ENCODE assay signal across 8 cellular contexts in the genomic region with DNA sequence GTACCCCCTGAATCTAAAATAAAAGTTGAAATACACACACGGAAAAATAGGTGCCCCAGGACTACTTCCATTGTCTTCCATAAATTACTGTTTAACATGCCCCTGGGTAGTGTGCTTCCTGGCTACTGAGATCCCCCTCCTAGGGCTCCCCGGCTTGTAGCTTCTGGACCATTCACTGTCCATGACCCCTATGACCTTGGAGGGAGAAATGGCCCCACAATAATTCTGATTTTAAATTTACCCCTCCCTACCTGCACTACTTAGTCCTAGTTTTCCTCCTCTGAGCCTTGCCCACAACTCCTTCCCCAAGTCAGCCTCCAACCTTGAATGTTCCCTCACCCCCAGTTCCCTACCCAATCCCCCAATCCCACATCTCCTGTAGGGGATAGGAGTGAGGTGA. TPM values are rescaled to one million over a fixed set of nuclear protein-coding genes. Genes with fewer than 3 reads are reported as not detected.
DNase-seq lines count a peak whose midpoint lies in the region; ATAC-seq and TF ChIP-seq lines count a peak whose summit lies in the region.

No MANE protein-coding gene starts in this region.

- no peaks in the 10 kb centered on the region for H3K36me3 ChIP-seq in naive thymus-derived CD4-positive, alpha-beta T cell (ENCODE audit: control insufficient read depth in 2 of 3, insufficient read depth in 3 of 3, low read length in 3 of 3)
- H3K36me3 ChIP-seq in upper lobe of left lung: no peaks in the 10 kb centered on the region

- no peaks in the 10 kb centered on the region for H3K9me3 ChIP-seq in naive thymus-derived CD4-positive, alpha-beta T cell (ENCODE audit: control insufficient read depth in 2 of 3, low read length in 3 of 3)
- H3K9me3 ChIP-seq in upper lobe of left lung: no peaks in the 10 kb centered on the region

- intact Hi-C loops in naive thymus-derived CD4-positive, alpha-beta T cell (cut with micrococcal nuclease): loop anchor here (2.0 to 5.0 kb wide), 3 partner anchors 65 to 175 kb away; a partner anchor contains a TSS

- H3K36me3 Mint-ChIP-seq in activated naive CD4-positive, alpha-beta T cell treated with anti-CD3 and anti-CD28 coated beads, Interleukin-2, amount 50 U/mL, for 24 hours: no peaks in the 10 kb centered on the region
- H3K36me3 Mint-ChIP-seq in activated naive CD4-positive, alpha-beta T cell treated with anti-CD3 and anti-CD28 coated beads, Interleukin-2, amount 50 U/mL, for 72 hours: peaks cover 0 to 5% of the 10 kb centered on the region in 2 donors
- H3K36me3 Mint-ChIP-seq in naive thymus-derived CD4-positive, alpha-beta T cell: no peaks in the 10 kb centered on the region

- 18% methylated on average over 2 of the region's 2 CpGs for WGBS in upper lobe of left lung, 2 donors

- H3K27me3 ChIP-seq in naive thymus-derived CD4-positive, alpha-beta T cell (ENCODE audit: control insufficient read depth in 2 of 2, insufficient read depth in 2 of 2, low read length in 2 of 2): no peaks in the 10 kb centered on the region
- no peaks in the 10 kb centered on the region for H3K27me3 ChIP-seq in upper lobe of left lung

- CTCF ChIA-PET in naive thymus-derived CD4-positive, alpha-beta T cell (lab: Charles Lee): interaction anchor here (0.6 to 7.3 kb wide), 30 partner anchors 9 to 313 kb away, joined by 3 to 134 read pairs (median 10); a partner anchor contains a TSS

- H3K9me3 Mint-ChIP-seq in activated naive CD4-positive, alpha-beta T cell treated with anti-CD3 and anti-CD28 coated beads, Interleukin-2, amount 50 U/mL, for 24 hours: no peaks in the 10 kb centered on the region
- H3K9me3 Mint-ChIP-seq in activated naive CD4-positive, alpha-beta T cell treated with anti-CD3 and anti-CD28 coated beads, Interleukin-2, amount 50 U/mL, for 72 hours: no peaks in the 10 kb centered on the region
- H3K9me3 Mint-ChIP-seq in naive thymus-derived CD4-positive, alpha-beta T cell: no peaks in the 10 kb centered on the region

- no peak for TF ChIP-seq CTCF in upper lobe of left lung (IDR thresholded peaks at IDR 0.05)

- POLR2A ChIA-PET in naive thymus-derived CD4-positive, alpha-beta T cell (lab: Charles Lee): interaction anchor here (0.6 to 9.0 kb wide), 20 partner anchors 9 to 107 kb away, joined by 3 to 291 read pairs (median 8); a partner anchor contains a TSS

- H3K27ac Mint-ChIP-seq in activated naive CD4-positive, alpha-beta T cell treated with anti-CD3 and anti-CD28 coated beads, Interleukin-2, amount 50 U/mL, for 24 hours: peak overlapping the region; percentile 74
- H3K27ac Mint-ChIP-seq in activated naive CD4-positive, alpha-beta T cell treated with anti-CD3 and anti-CD28 coated beads, Interleukin-2, amount 50 U/mL, for 72 hours: peak overlapping the region in 1 of 2 donors; percentile 74
- peak overlapping the region; percentile 57 to 100 (median 99) for H3K27ac Mint-ChIP-seq in naive thymus-derived CD4-positive, alpha-beta T cell

- DNase-seq in activated naive CD4-positive, alpha-beta T cell treated with anti-CD3 and anti-CD28 coated beads, Interleukin-2, amount 50 U/mL, for 72 hours (ENCODE audit: low spot score in 2 of 2): no peak
- DNase-seq in caudate nucleus (lab: John Stamatoyannopoulos, UW): no peak
- no peak for DNase-seq in naive thymus-derived CD4-positive, alpha-beta T cell
- no peak for DNase-seq in upper lobe of left lung
- DNase-seq in AG20443 (ENCODE audit: low spot score): no peak
- DNase-seq in nucleus accumbens (lab: John Stamatoyannopoulos, UW): no peak

- no peak for TF ChIP-seq EP300 in upper lobe of left lung (IDR thresholded peaks at IDR 0.05)

- peaks cover 69% of the 10 kb centered on the region for H3K4me1 Mint-ChIP-seq in activated naive CD4-positive, alpha-beta T cell treated with anti-CD3 and anti-CD28 coated beads, Interleukin-2, amount 50 U/mL, for 24 hours
- H3K4me1 Mint-ChIP-seq in naive thymus-derived CD4-positive, alpha-beta T cell: peaks cover 50 to 73% (median 63%) of the 10 kb centered on the region in 7 donors

- H3K4me3 Mint-ChIP-seq in activated naive CD4-positive, alpha-beta T cell treated with anti-CD3 and anti-CD28 coated beads, Interleukin-2, amount 50 U/mL, for 24 hours: peak overlapping the region; percentile 26
- peak overlapping the region in 9 of 10 donors; percentile 11 to 88 (median 75) for H3K4me3 Mint-ChIP-seq in naive thymus-derived CD4-positive, alpha-beta T cell

- no peak for ATAC-seq in activated naive CD4-positive, alpha-beta T cell treated with anti-CD3 and anti-CD28 coated beads, Interleukin-2, amount 50 U/mL, for 72 hours
- ATAC-seq in naive thymus-derived CD4-positive, alpha-beta T cell: no peak
- ATAC-seq in upper lobe of left lung (ENCODE audit: low FRiP score in 2 of 2) (no peak), HG03439 (IDR thresholded peaks at IDR 0.05; ENCODE audit: unreplicated experiment) (no peak)

- TF ChIP-seq POLR2A in upper lobe of left lung (IDR thresholded peaks at IDR 0.05): no peak

- peaks cover 63 to 64% of the 10 kb centered on the region in 2 donors for H3K4me1 ChIP-seq in naive thymus-derived CD4-positive, alpha-beta T cell (ENCODE audit: control insufficient read depth in 2 of 2, insufficient read depth in 2 of 2, low read length in 2 of 2)
- peaks cover 64 to 72% (median 65%) of the 10 kb centered on the region in 4 donors for H3K4me1 ChIP-seq in upper lobe of left lung

- peak overlapping the region; percentile 83 for H3K27ac ChIP-seq in caudate nucleus (ENCODE audit: low read depth, low read length)
- H3K27ac ChIP-seq in naive thymus-derived CD4-positive, alpha-beta T cell (ENCODE audit: low read depth, low read length): peak overlapping the region; percentile 66
- H3K27ac ChIP-seq in upper lobe of left lung: peak overlapping the region; percentile 91 to 97 (median 93)

- H3K4me3 ChIP-seq in naive thymus-derived CD4-positive, alpha-beta T cell (ENCODE audit: low read length): no peak overlapping the region
- H3K4me3 ChIP-seq in upper lobe of left lung: no peak overlapping the region

- H3K27me3 Mint-ChIP-seq in activated naive CD4-positive, alpha-beta T cell treated with anti-CD3 and anti-CD28 coated beads, Interleukin-2, amount 50 U/mL, for 24 hours: no peaks in the 10 kb centered on the region
- H3K27me3 Mint-ChIP-seq in naive thymus-derived CD4-positive, alpha-beta T cell: peaks cover 0 to 6% (median 0%) of the 10 kb centered on the region in 5 donors

RNA-seq across cellular contexts. Expression of a gene that starts 9.6 kb away (rescaled TPM):
- 100 to 1,000 TPM in 1 of 2 donors, 10 to 100 TPM in 1; 83.4 to 140 TPM for total RNA-seq in activated naive CD4-positive, alpha-beta T cell treated with anti-CD3 and anti-CD28 coated beads, Interleukin-2, amount 50 U/mL, for 72 hours
- total RNA-seq in naive thymus-derived CD4-positive, alpha-beta T cell: 100 to 1,000 TPM in 4 of 5 experiments, 10 to 100 TPM in 1; 97.0 to 145 (median 113) TPM
- 10 to 100 TPM in 1 of 2 donors, 1 to 10 TPM in 1; 8.0 to 11.3 TPM for polyA plus RNA-seq in naive thymus-derived CD4-positive, alpha-beta T cell
- total RNA-seq in upper lobe of left lung: 100 to 1,000 TPM in 3 of 6 donors, 10 to 100 TPM in 3; 57.6 to 240 (median 97.0) TPM

RNA-seq across cellular contexts. Expression of a gene that starts 11.8 kb away (rescaled TPM):
- total RNA-seq in activated naive CD4-positive, alpha-beta T cell treated with anti-CD3 and anti-CD28 coated beads, Interleukin-2, amount 50 U/mL, for 72 hours: 10 to 100 TPM in 1 of 2 donors, 1 to 10 TPM in 1; 4.8 to 26.7 TPM
- 10 to 100 TPM in 4 of 5 experiments, 1 to 10 TPM in 1; 3.6 to 34.2 (median 17.3) TPM for total RNA-seq in naive thymus-derived CD4-positive, alpha-beta T cell
- polyA plus RNA-seq in naive thymus-derived CD4-positive, alpha-beta T cell: 10 to 100 TPM in 1 of 2 donors, 1 to 10 TPM in 1; 4.7 to 11.2 TPM
- total RNA-seq in upper lobe of left lung: 10 to 100 TPM in 5 of 6 donors, 1 to 10 TPM in 1; 3.8 to 24.7 (median 15.8) TPM

RNA-seq across cellular contexts. Expression of a gene that starts 28.1 kb away (rescaled TPM):
- total RNA-seq in activated naive CD4-positive, alpha-beta T cell treated with anti-CD3 and anti-CD28 coated beads, Interleukin-2, amount 50 U/mL, for 72 hours: 100 to 1,000 TPM; 104 to 212 TPM
- total RNA-seq in naive thymus-derived CD4-positive, alpha-beta T cell: 100 to 1,000 TPM in 4 of 5 experiments, 10 to 100 TPM in 1; 93.4 to 160 (median 144) TPM
- polyA plus RNA-seq in naive thymus-derived CD4-positive, alpha-beta T cell: 10 to 100 TPM; 43.5 to 51.5 TPM
- 100 to 1,000 TPM in 2 of 6 donors, 10 to 100 TPM in 4; 52.2 to 141 (median 75.0) TPM for total RNA-seq in upper lobe of left lung

RNA-seq across cellular contexts. Expression of a gene that starts 49.4 kb away (rescaled TPM):
- 10 to 100 TPM; 14.5 to 19.3 TPM for total RNA-seq in activated naive CD4-positive, alpha-beta T cell treated with anti-CD3 and anti-CD28 coated beads, Interleukin-2, amount 50 U/mL, for 72 hours
- 10 to 100 TPM in 4 of 5 experiments, 1 to 10 TPM in 1; 3.2 to 55.9 (median 48.4) TPM for total RNA-seq in naive thymus-derived CD4-positive, alpha-beta T cell
- polyA plus RNA-seq in naive thymus-derived CD4-positive, alpha-beta T cell: 10 to 100 TPM; 17.7 to 26.2 TPM
- total RNA-seq in upper lobe of left lung: 10 to 100 TPM; 31.0 to 55.3 (median 49.9) TPM

RNA-seq across cellular contexts. Expression of a gene that starts 58.0 kb away (rescaled TPM):
- total RNA-seq in activated naive CD4-positive, alpha-beta T cell treated with anti-CD3 and anti-CD28 coated beads, Interleukin-2, amount 50 U/mL, for 72 hours: 100 to 1,000 TPM; 106 to 133 TPM
- 100 to 1,000 TPM in 1 of 5 experiments, 10 to 100 TPM in 4; 82.9 to 103 (median 91.4) TPM for total RNA-seq in naive thymus-derived CD4-positive, alpha-beta T cell
- polyA plus RNA-seq in naive thymus-derived CD4-positive, alpha-beta T cell: 10 to 100 TPM; 46.7 to 62.7 TPM
- 100 to 1,000 TPM in 1 of 6 donors, 10 to 100 TPM in 5; 36.5 to 157 (median 71.0) TPM for total RNA-seq in upper lobe of left lung
